12 cellular contexts compared by ENCODE assay signal in genomic region chr6:111770263-111771083, GRCh38.
DNase-seq lines count a peak whose midpoint lies in the region; ATAC-seq and TF ChIP-seq lines count a peak whose summit lies in the region.
"Had no signal": no experiment of that assay in that cellular context is flagged by ENCODE, and none has a peak within 500 bp of the region (broad histone marks: within the 10 kb centered on the region; RNA-seq: fewer than 3 reads in every experiment).

No MANE protein-coding gene starts in this region.

- DNase-seq in left ventricle myocardium inferior (no peak), left cardiac atrium (no peak), memory B cell (ENCODE audit: low spot score in 2 of 2) (no peak), lower leg skin (ENCODE audit: low spot score in 2 of 2) (no peak), DMS114 treated with DMSO at 0.1 percent for 48 hours (lab: John Stamatoyannopoulos, UW; ENCODE audit: unreplicated experiment) (no peak), OCI-LY7 (ENCODE audit: low spot score) (no peak), SIG-M5 treated with dmso at 0.1 percent for 504 hours (lab: John Stamatoyannopoulos, UW; ENCODE audit: unreplicated experiment) (no peak)
- no peak for DNase-seq in activated CD4-positive, alpha-beta memory T cell treated with anti-CD3 and anti-CD28 coated beads, Interleukin-2, amount 10 ng/mL, durations not matched to agents 7 days and 5 days
- DNase-seq: DMS153; effector CD4-positive, alpha-beta T cell; kidney glomerular epithelial cell had no signal

- no peaks in the 10 kb centered on the region for H3K79me2 ChIP-seq in OCI-LY7 (ENCODE audit: insufficient read depth, low read depth, low read length)

- peaks cover 51% of the 10 kb centered on the region for H3K36me3 Mint-ChIP-seq in activated CD4-positive, alpha-beta memory T cell treated with anti-CD3 and anti-CD28 coated beads, Interleukin-2, amount 10 ng/mL, durations not matched to agents 7 days and 5 days (ENCODE audit: low read depth)
- H3K36me3 Mint-ChIP-seq in memory B cell, result peaks cover 12% of the 10 kb centered on the region

- TF ChIP-seq POLR2A in lower leg skin (IDR thresholded peaks at IDR 0.05), result no peak

- CTCF ChIA-PET in activated CD4-positive, alpha-beta memory T cell treated with anti-CD3 and anti-CD28 coated beads, Interleukin-2, amount 10 ng/mL, durations not matched to agents 7 days and 5 days (lab: Charles Lee), result interaction anchor here (0.6 to 1.1 kb wide), 6 partner anchors 9 to 273 kb away, joined by 3 to 5 read pairs (median 3); no protein-coding TSS in a partner anchor
- CTCF ChIA-PET in OCI-LY7 (lab: Charles Lee; ENCODE audit: unreplicated experiment), result interaction anchor here (0.9 kb wide), 1 partner anchor 9 kb away, joined by 3 read pairs; no protein-coding TSS in a partner anchor

- WGBS in lower leg skin, 2 donors, result 96 to 97% methylated on average over 6 of the region's 6 CpGs

- H3K4me1 ChIP-seq in left ventricle myocardium inferior (peaks cover 82% of the 10 kb centered on the region), OCI-LY7 (ENCODE audit: insufficient read depth, low read length, poor library complexity, severe bottlenecking) (peaks cover 23% of the 10 kb centered on the region)

- H3K27me3 ChIP-seq in left ventricle myocardium inferior (ENCODE audit: low read depth), result no peaks in the 10 kb centered on the region

- H3K27ac ChIP-seq in left ventricle myocardium inferior (replicated peaks) (peak overlapping the region; percentile 50), OCI-LY7 (ENCODE audit: low read depth, low read length, poor library complexity, severe bottlenecking) (no peak overlapping the region)

- H3K9me3 ChIP-seq in left ventricle myocardium inferior (replicated peaks) (no peaks in the 10 kb centered on the region), OCI-LY7 (ENCODE audit: low read length) (no peaks in the 10 kb centered on the region)

- H3K9me3 Mint-ChIP-seq in activated CD4-positive, alpha-beta memory T cell treated with anti-CD3 and anti-CD28 coated beads, Interleukin-2, amount 10 ng/mL, durations not matched to agents 7 days and 5 days, result no peaks in the 10 kb centered on the region
- no peaks in the 10 kb centered on the region for H3K9me3 Mint-ChIP-seq in memory B cell

- H3K4me1 Mint-ChIP-seq in activated CD4-positive, alpha-beta memory T cell treated with anti-CD3 and anti-CD28 coated beads, Interleukin-2, amount 10 ng/mL, durations not matched to agents 7 days and 5 days, result peaks cover 89% of the 10 kb centered on the region
- H3K4me1 Mint-ChIP-seq in memory B cell, result peaks cover 31% of the 10 kb centered on the region

- H3K4me3 ChIP-seq in left ventricle myocardium inferior, result no peak overlapping the region
- H3K4me3 ChIP-seq in lower leg skin (ENCODE audit: low read depth, poor library complexity, severe bottlenecking), result no peak overlapping the region
- H3K4me3 ChIP-seq in OCI-LY7 (ENCODE audit: low read depth, low read length, poor library complexity, severe bottlenecking), result no peak overlapping the region

- H3K4me2 ChIP-seq in OCI-LY7 (ENCODE audit: low read length), result no peak overlapping the region

- no peak overlapping the region for H3K4me3 Mint-ChIP-seq in activated CD4-positive, alpha-beta memory T cell treated with anti-CD3 and anti-CD28 coated beads, Interleukin-2, amount 10 ng/mL, durations not matched to agents 7 days and 5 days
- no peak overlapping the region for H3K4me3 Mint-ChIP-seq in memory B cell

- intact Hi-C loops in left ventricle myocardium inferior (cut with micrococcal nuclease) (no loop called here), left cardiac atrium (cut with DNase I) (no loop called here), lower leg skin (cut with DNase I; ENCODE audit: low total_unique reads) (no loop called here), OCI-LY7 (cut with micrococcal nuclease; ENCODE audit: unreplicated experiment) (no loop called here)

- ATAC-seq in left cardiac atrium (no peak), memory B cell (ENCODE audit: low read depth) (no peak)
- ATAC-seq: activated CD4-positive, CD25-positive, alpha-beta regulatory T cell treated with anti-CD3 and anti-CD28 coated beads, Interleukin-2, amount 50 U/mL, for 24 hours had no signal

- peak overlapping the region; percentile 50 for H3K27ac Mint-ChIP-seq in activated CD4-positive, alpha-beta memory T cell treated with anti-CD3 and anti-CD28 coated beads, Interleukin-2, amount 10 ng/mL, durations not matched to agents 7 days and 5 days
- peak overlapping the region; percentile 14 for H3K27ac Mint-ChIP-seq in memory B cell

- H3K36me3 ChIP-seq in left ventricle myocardium inferior, result no peaks in the 10 kb centered on the region
- peaks cover 4% of the 10 kb centered on the region; the same call in 1 of the 2 replicates for H3K36me3 ChIP-seq in OCI-LY7 (ENCODE audit: insufficient read depth, low read length)

- POLR2A ChIA-PET in activated CD4-positive, alpha-beta memory T cell treated with anti-CD3 and anti-CD28 coated beads, Interleukin-2, amount 10 ng/mL, durations not matched to agents 7 days and 5 days (lab: Charles Lee), result interaction anchor here (0.6 to 3.1 kb wide), 15 partner anchors 8 to 103 kb away, joined by 3 to 11 read pairs (median 4); partner anchors contain the start of gene FYN
- POLR2A ChIA-PET in OCI-LY7 (lab: Charles Lee), result interaction anchor here (0.5 to 1.5 kb wide), 7 partner anchors 9 to 718 kb away, joined by 3 to 4 read pairs (median 3); no protein-coding TSS in a partner anchor

- H4K20me1 ChIP-seq in OCI-LY7 (ENCODE audit: insufficient read depth, low read length), result no peaks in the 10 kb centered on the region

- TF ChIP-seq CTCF in left ventricle myocardium inferior (IDR thresholded peaks at IDR 0.05; ENCODE audit: borderline replicate concordance) (no peak), lower leg skin (IDR thresholded peaks at IDR 0.05) (no peak), OCI-LY7 (conservative IDR thresholded peaks at IDR 0.05; ENCODE audit: low read length) (no peak)

- no TSS peak for BruUV-seq in OCI-LY7 (replicated peaks; lab: Mats Ljungman, UMichigan)

- H3K27me3 Mint-ChIP-seq in activated CD4-positive, alpha-beta memory T cell treated with anti-CD3 and anti-CD28 coated beads, Interleukin-2, amount 10 ng/mL, durations not matched to agents 7 days and 5 days, result no peaks in the 10 kb centered on the region
- H3K27me3 Mint-ChIP-seq in memory B cell, result no peaks in the 10 kb centered on the region

- H2AFZ ChIP-seq in OCI-LY7 (ENCODE audit: low read length), result no peak overlapping the region

- no peaks in the 10 kb centered on the region for H3K9me2 ChIP-seq in OCI-LY7 (ENCODE audit: insufficient read depth, low read length)
